Comparison of ENCODE assay signal across 8 cellular contexts in the genomic region with DNA sequence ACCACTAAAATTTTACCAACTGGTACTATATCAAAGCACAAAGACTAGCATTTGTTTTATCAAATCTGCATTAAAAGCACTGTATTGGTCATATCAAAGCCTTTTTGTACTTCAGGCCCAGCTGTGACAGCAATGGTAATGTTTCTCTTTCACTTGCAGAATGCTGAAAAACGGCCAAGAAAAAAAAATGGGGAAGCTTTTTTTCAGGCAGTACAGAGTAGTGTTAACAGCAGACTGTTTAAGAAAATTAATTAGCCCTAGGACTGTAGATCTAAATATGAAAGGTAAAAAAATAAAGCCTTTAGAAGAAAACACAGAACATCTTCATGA. TPM values are rescaled to one million over a fixed set of nuclear protein-coding genes. Genes with fewer than 3 reads are reported as not detected.
DNase-seq lines count a peak whose midpoint lies in the region; ATAC-seq, FAIRE-seq and TF ChIP-seq lines count a peak whose summit lies in the region.

No MANE protein-coding gene starts in this region.

- DNase-seq in GM12892 (ENCODE audit: insufficient read length), result peak; percentile 28
- DNase-seq in KBM-7, result peak; percentile 74
- peak; percentile 24 for DNase-seq in brain pericyte (ENCODE audit: low read depth, low spot score)
- no peak for DNase-seq in mesothelial cell of epicardium (ENCODE audit: low spot score in 2 of 2, unreplicated experiment in 2 of 2)
- DNase-seq in DMS53 (lab: John Stamatoyannopoulos, UW), result no peak
- no peak for DNase-seq in retina

- H3K27ac Mint-ChIP-seq in mesothelial cell of epicardium, result peak overlapping the region; percentile 96

- H3K9me3 Mint-ChIP-seq in mesothelial cell of epicardium, result peaks cover 10% of the 10 kb centered on the region

- no peak for FAIRE-seq in GM12892 (lab: Jason Lieb, UNC)

- no peak for TF ChIP-seq CTCF in mesothelial cell of epicardium (IDR thresholded peaks at IDR 0.05; ENCODE audit: unreplicated experiment)

- H3K4me3 Mint-ChIP-seq in mesothelial cell of epicardium, result peak overlapping the region; percentile 15

- in situ Hi-C loops in KBM-7 (cut with MboI; ENCODE audit: low pct_unique_long_range_greater_than_20kb, low sequenced_read_pairs), result no loop called here

- H3K4me1 Mint-ChIP-seq in mesothelial cell of epicardium, result peaks cover 34% of the 10 kb centered on the region

- peaks cover 12% of the 10 kb centered on the region for H3K36me3 Mint-ChIP-seq in mesothelial cell of epicardium

- TF ChIP-seq POLR2A in GM12892 (IDR thresholded peaks at IDR 0.05; ENCODE audit: low read depth, low read length), result no peak

- ATAC-seq in HG02885 (IDR thresholded peaks at IDR 0.05; ENCODE audit: poor library complexity, unreplicated experiment) (no peak), GM18517 (IDR thresholded peaks at IDR 0.05; ENCODE audit: unreplicated experiment) (no peak)

- H3K27me3 Mint-ChIP-seq in mesothelial cell of epicardium (ENCODE audit: low read depth), result no peaks in the 10 kb centered on the region

RNA-seq across cellular contexts. Expression of gene DENND5A, which starts 33.3 kb away (rescaled TPM):
- 49.2 TPM for polyA plus RNA-seq in GM12892 (2012; ENCODE audit: missing spikeins)
- 84.9 to 89.6 TPM (median 85.5 TPM) in 3 replicates for total RNA-seq in mesothelial cell of epicardium

Comparison
In these comparisons a context has a peak if more than half of its experiments do, and no peak if none do; other contexts are left out.
1. DNase-seq: peak in GM12892 (single experiment), KBM-7 (single experiment) and brain pericyte (single experiment); none in mesothelial cell of epicardium (0 of 2), DMS53 (single experiment) and retina (single experiment).